14 cellular contexts compared by ENCODE assay signal in the genomic region with DNA sequence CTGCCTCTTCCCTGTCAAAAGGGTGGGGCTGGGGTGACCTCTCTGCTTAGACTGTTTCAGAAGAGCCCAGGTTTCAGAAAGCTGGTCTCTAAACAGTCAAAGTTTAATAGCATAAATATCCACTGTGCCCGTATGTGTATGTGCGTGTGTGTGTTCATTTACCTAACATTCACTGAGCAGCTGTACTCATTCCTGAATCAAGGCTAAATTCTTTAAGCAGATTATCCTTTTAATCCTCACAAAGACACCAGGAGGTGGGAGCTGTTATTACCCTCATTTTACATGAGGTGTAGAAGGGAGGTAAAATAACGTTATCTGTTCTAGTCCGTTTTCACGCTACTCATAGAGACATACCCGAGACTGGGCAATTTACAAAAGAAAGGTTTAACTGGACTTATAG.
"Had no signal": no experiment of that assay in that cellular context is flagged by ENCODE, and none has a peak within 500 bp of the region (broad histone marks: within the 10 kb centered on the region; RNA-seq: fewer than 3 reads in every experiment).

No MANE protein-coding gene starts in this region.

- ATAC-seq: esophagus mucosa; heart left ventricle; left lobe of liver; natural killer cell; right cardiac atrium; stimulated activated naive CD8-positive, alpha-beta T cell treated with anti-CD3 and anti-CD28 coated beads, Interleukin-15, Interleukin-2, amounts not matched to agents 100 U/mL and 50 U/mL, for 24 hours had no signal

- H3K27ac ChIP-seq: heart left ventricle, ovary, suprapubic skin, thyroid gland had no signal

- H3K9me3 ChIP-seq: ovary, suprapubic skin, thyroid gland had no signal

- H3K27me3 ChIP-seq: heart left ventricle, ovary, suprapubic skin, thyroid gland had no signal

- H3K36me3 ChIP-seq: ovary had no signal

- DNase-seq: heart left ventricle; hypothalamus; mammary epithelial cell; natural killer cell; nucleus accumbens; ovary; right cardiac atrium; stimulated activated CD4-positive, alpha-beta T cell treated with anti-CD3 and anti-CD28 coated beads, Interleukin-2, amount 100 ng/mL, for 48 hours; stimulated activated naive CD8-positive, alpha-beta T cell treated with anti-CD3 and anti-CD28 coated beads, Interleukin-15, Interleukin-2, amounts not matched to agents 100 U/mL and 50 U/mL, for 24 hours; thyroid gland had no signal

- H3K4me3 ChIP-seq: heart left ventricle, ovary, smooth muscle cell, suprapubic skin, thyroid gland had no signal

- H3K4me1 ChIP-seq: heart left ventricle, suprapubic skin, thyroid gland had no signal
